Comparison of ENCODE assay signal across 1 cellular context in the genomic region with DNA sequence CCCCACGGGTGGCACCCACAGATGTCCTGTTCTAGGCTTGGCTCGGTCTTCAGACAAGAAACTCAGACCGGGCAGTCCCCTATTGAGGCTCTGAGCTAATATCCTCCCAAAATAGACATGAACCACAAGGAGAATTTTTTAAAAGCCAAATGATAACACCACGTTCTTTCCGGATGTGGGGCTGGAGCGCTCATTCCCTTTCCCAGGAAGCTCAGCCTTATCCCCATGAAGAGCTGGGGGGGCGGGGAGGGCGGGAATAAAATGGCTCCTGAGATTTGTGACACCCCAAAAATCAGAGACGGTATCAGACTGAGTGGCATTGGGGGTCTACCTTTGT.
A peak's percentile ranks its signal among the peaks of the same experiment; 100 is the strongest.
TF ChIP-seq lines count a peak whose summit lies in the region.

No MANE protein-coding gene starts in this region.

TF ChIP-seq in neural cell, 6 proteins besides CTCF, POLR2A, EP300 and RAD21 (continued from another document):
- TF ChIP-seq, protein P1, sequence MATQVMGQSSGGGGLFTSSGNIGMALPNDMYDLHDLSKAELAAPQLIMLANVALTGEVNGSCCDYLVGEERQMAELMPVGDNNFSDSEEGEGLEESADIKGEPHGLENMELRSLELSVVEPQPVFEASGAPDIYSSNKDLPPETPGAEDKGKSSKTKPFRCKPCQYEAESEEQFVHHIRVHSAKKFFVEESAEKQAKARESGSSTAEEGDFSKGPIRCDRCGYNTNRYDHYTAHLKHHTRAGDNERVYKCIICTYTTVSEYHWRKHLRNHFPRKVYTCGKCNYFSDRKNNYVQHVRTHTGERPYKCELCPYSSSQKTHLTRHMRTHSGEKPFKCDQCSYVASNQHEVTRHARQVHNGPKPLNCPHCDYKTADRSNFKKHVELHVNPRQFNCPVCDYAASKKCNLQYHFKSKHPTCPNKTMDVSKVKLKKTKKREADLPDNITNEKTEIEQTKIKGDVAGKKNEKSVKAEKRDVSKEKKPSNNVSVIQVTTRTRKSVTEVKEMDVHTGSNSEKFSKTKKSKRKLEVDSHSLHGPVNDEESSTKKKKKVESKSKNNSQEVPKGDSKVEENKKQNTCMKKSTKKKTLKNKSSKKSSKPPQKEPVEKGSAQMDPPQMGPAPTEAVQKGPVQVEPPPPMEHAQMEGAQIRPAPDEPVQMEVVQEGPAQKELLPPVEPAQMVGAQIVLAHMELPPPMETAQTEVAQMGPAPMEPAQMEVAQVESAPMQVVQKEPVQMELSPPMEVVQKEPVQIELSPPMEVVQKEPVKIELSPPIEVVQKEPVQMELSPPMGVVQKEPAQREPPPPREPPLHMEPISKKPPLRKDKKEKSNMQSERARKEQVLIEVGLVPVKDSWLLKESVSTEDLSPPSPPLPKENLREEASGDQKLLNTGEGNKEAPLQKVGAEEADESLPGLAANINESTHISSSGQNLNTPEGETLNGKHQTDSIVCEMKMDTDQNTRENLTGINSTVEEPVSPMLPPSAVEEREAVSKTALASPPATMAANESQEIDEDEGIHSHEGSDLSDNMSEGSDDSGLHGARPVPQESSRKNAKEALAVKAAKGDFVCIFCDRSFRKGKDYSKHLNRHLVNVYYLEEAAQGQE (IDR thresholded peaks at IDR 0.05; ENCODE audit: borderline replicate concordance): peak; percentile 34
- no peak for TF ChIP-seq POLR2AphosphoS5 (IDR thresholded peaks at IDR 0.05)
